In the genomic region with DNA sequence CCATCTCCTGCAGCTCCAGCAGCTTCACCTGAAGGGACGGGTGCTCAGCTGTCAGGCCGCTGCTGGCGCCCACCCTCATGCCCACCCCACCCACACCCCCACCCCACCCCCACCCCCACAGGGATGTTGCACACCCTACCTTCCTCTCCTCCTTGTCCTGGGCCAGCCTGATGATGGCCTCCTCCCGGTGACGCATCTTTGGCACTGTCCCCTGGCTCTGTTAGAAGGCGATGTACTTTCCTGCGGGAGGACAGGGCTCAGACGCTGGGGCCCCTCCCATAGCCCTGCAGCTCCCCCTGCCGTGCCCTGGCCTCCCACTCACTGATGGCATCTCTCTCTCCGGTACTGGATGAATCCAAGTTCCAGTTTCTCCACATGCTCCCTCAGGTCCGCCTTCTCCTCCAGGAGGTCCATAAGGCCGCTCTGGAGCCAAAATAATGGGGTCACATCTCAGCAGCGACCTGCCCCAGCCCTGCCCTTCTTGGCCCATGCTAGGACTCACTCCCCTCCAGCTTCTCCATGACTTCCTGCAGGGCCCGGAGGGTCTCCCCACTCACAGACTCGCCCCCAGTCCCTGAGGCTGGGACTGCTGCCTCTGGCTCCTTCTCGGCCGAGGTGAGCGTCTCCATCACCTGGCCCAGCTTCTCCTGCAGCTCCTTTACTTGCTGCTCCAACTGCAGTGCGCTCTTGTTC, we compare ENCODE assay signal across 17 cellular contexts. TPM values are rescaled to one million over a fixed set of nuclear protein-coding genes. Genes with fewer than 3 reads are reported as not detected.
"Had no signal": no experiment of that assay in that cellular context is flagged by ENCODE, and none has a peak within 500 bp of the region (broad histone marks: within the 10 kb centered on the region; RNA-seq: fewer than 3 reads in every experiment).

No MANE protein-coding gene starts in this region.

RNA-seq across cellular contexts. Expression of a gene that starts 38.9 kb away (rescaled TPM):
- total RNA-seq: activated naive CD4-positive, alpha-beta T cell treated with anti-CD3 and anti-CD28 coated beads, Interleukin-2, amount 50 U/mL, for 72 hours; activated naive CD8-positive, alpha-beta T cell treated with anti-CD3 and anti-CD28 coated beads for 36 hours; activated naive CD8-positive, alpha-beta T cell treated with anti-CD3 and anti-CD28 coated beads, Interleukin-2, amount 10 ng/mL, durations not matched to agents 7 days and 5 days; activated T-cell treated with anti-CD3 and anti-CD28 coated beads, Interleukin-2, amount 50 U/mL, for 4 hours; activated T-cell treated with anti-CD3 and anti-CD28 coated beads, Interleukin-2, amount 50 U/mL, for 72 hours; activated T-helper 1 cell treated with anti-CD3 and anti-CD28 coated beads, Interleukin-12 subunit alpha, Interleukin-12 subunit beta, Interleukin-2, Interleukin-4 antibody, amounts not matched to agents 30 ng/mL and 10 ng/mL and 1 ng/mL, durations not matched to agents 14 hours and 24 hours and 36 hours; activated T-helper 17 cell treated with anti-CD3 and anti-CD28 coated beads, Interleukin-2, amount 50 U/mL, for 72 hours; activated T-helper 2 cell treated with anti-CD3 and anti-CD28 coated beads, Interferon-gamma antibody, Interleukin-2, Interleukin-4, amounts not matched to agents 10 μg/mL and 5 μg/mL and 100 μg/mL, durations not matched to agents 14 hours and 24 hours and 36 hours; adrenal gland; aorta; ascending aorta; astrocyte; body of pancreas; breast epithelium; bronchial epithelial cell; cardiac septum had no signal
- polyA plus RNA-seq: adipose tissue, aorta had no signal
